ENCODE assay signal across 10 cellular contexts in the genomic region with DNA sequence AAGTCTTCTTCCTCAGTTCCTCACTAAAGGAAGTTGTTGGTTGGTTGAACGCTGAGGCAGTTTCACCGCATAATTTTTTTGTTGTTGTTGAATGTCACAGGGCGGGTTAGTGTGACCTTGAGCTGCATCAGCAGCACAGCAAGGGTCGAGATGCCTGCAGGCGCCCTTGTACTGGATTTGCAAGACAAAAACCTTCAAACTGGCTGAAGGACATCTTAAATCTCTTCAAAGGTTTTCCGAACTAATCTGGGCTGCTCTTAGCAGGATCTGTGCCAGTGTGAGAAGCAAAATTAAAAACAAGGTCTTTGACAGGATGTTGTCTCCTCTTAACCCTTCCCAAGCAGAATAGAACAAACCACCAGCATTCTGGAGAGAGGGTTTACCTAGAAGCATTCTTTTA. TPM values are rescaled to one million over a fixed set of nuclear protein-coding genes. Genes with fewer than 3 reads are reported as not detected.
DNase-seq lines count a peak whose midpoint lies in the region; ATAC-seq and TF ChIP-seq lines count a peak whose summit lies in the region.
"Had no signal": no experiment of that assay in that cellular context is flagged by ENCODE, and none has a peak within 500 bp of the region (broad histone marks: within the 10 kb centered on the region; RNA-seq: fewer than 3 reads in every experiment).

No MANE protein-coding gene starts in this region.

- H3K4me3 ChIP-seq in WI38 (ENCODE audit: low read depth, low read length): peak overlapping the region; percentile 49

- H3K27me3 Mint-ChIP-seq in osteocyte (ENCODE audit: unreplicated experiment): no peaks in the 10 kb centered on the region

- DNase-seq in EH (ENCODE audit: low read depth) (peak; percentile 60), globus pallidus (ENCODE audit: low spot score) (peak; percentile 20), osteocyte (ENCODE audit: extremely low spot score, unreplicated experiment) (no peak), middle frontal gyrus (ENCODE audit: extremely low spot score, low spot score) (no peak), LoVo (ENCODE audit: low spot score) (no peak)
- DNase-seq: foreskin melanocyte, NCI-H526 had no signal

- ATAC-seq in GM21526 (IDR thresholded peaks at IDR 0.05; ENCODE audit: low FRiP score, unreplicated experiment) (no peak), HG03565 (IDR thresholded peaks at IDR 0.05; ENCODE audit: unreplicated experiment) (no peak)

- H3K4me3 Mint-ChIP-seq in osteocyte (ENCODE audit: unreplicated experiment): peak overlapping the region; percentile 65

- peak overlapping the region; percentile 89 for H3K27ac Mint-ChIP-seq in osteocyte (ENCODE audit: unreplicated experiment)

- peaks cover 6% of the 10 kb centered on the region for H3K9me3 Mint-ChIP-seq in osteocyte (ENCODE audit: unreplicated experiment)

- peaks cover 59% of the 10 kb centered on the region for H3K4me1 Mint-ChIP-seq in osteocyte (ENCODE audit: unreplicated experiment)

- H3K36me3 Mint-ChIP-seq in osteocyte (ENCODE audit: unreplicated experiment): peaks cover 4% of the 10 kb centered on the region

- no peak for TF ChIP-seq CTCF in WI38 (IDR thresholded peaks at IDR 0.05; ENCODE audit: low read depth, low read length)
- no peak for TF ChIP-seq CTCF in osteocyte (IDR thresholded peaks at IDR 0.05)

RNA-seq across cellular contexts. Expression of a gene that starts 59.4 kb away (rescaled TPM):
- 17.4 and 17.9 TPM in 2 replicates for total RNA-seq in osteocyte

Comparison
In these comparisons a context has a peak if more than half of its experiments do, and no peak if none do; other contexts are left out.
1. DNase-seq: peak in EH (single experiment) and globus pallidus (single experiment); none in osteocyte (single experiment), middle frontal gyrus (single experiment) and LoVo (single experiment).